19 cellular contexts compared by ENCODE assay signal in genomic region chr2:185335879-185336278, GRCh38.
DNase-seq lines count a peak whose midpoint lies in the region; ATAC-seq, FAIRE-seq and TF ChIP-seq lines count a peak whose summit lies in the region.
"Had no signal": no experiment of that assay in that cellular context is flagged by ENCODE, and none has a peak within 500 bp of the region (broad histone marks: within the 10 kb centered on the region; RNA-seq: fewer than 3 reads in every experiment).

No MANE protein-coding gene starts in this region.

- no peak overlapping the region for H3K27ac ChIP-seq in breast epithelium
- H3K27ac ChIP-seq in PC-3 (ENCODE audit: low read length): no peak overlapping the region
- H3K27ac ChIP-seq in Peyer's patch: no peak overlapping the region
- H3K27ac ChIP-seq: 22Rv1, BLaER1 had no signal

- FAIRE-seq in bronchial epithelial cell (lab: Jason Lieb, UNC): no peak
- FAIRE-seq: GM12878, GM18507, H1, K562 had no signal

- H3K9me2 ChIP-seq in PC-3 (replicated peaks; ENCODE audit: low read length): no peaks in the 10 kb centered on the region

- peak; percentile 85 for ATAC-seq in PC-3
- no peak for ATAC-seq in GM19324 (IDR thresholded peaks at IDR 0.05; ENCODE audit: low FRiP score, unreplicated experiment)
- ATAC-seq in GM21515 (IDR thresholded peaks at IDR 0.05; ENCODE audit: unreplicated experiment): no peak
- ATAC-seq: GM12878, K562 had no signal

- no peaks in the 10 kb centered on the region for H4K20me1 ChIP-seq in PC-3 (ENCODE audit: low read length)
- H4K20me1 ChIP-seq: BLaER1 had no signal

- H3K79me2 ChIP-seq in PC-3 (ENCODE audit: low read length): no peaks in the 10 kb centered on the region

- no peak overlapping the region for H3K9ac ChIP-seq in PC-3 (ENCODE audit: low read length)
- H3K9ac ChIP-seq: BLaER1 had no signal

- H3K4me1 Mint-ChIP-seq in MCF 10A (ENCODE audit: insufficient read depth, unreplicated experiment): peaks cover 16% of the 10 kb centered on the region

- no peak for TF ChIP-seq POLR2A in breast epithelium (IDR thresholded peaks at IDR 0.05)
- no peak for TF ChIP-seq POLR2A in Peyer's patch (IDR thresholded peaks at IDR 0.05)

- TF ChIP-seq CTCF in MCF 10A (IDR thresholded peaks at IDR 0.05; ENCODE audit: unreplicated experiment) (no peak), breast epithelium (IDR thresholded peaks at IDR 0.05) (no peak), PC-3 (conservative IDR thresholded peaks at IDR 0.05; ENCODE audit: low read depth, low read length) (no peak), bronchial epithelial cell (IDR thresholded peaks at IDR 0.05; ENCODE audit: insufficient read depth, low read length, severe bottlenecking) (no peak), Peyer's patch (IDR thresholded peaks at IDR 0.05) (no peak)

- no peaks in the 10 kb centered on the region for H3K27me3 ChIP-seq in breast epithelium
- no peaks in the 10 kb centered on the region for H3K27me3 ChIP-seq in PC-3 (ENCODE audit: low read length)
- no peaks in the 10 kb centered on the region for H3K27me3 ChIP-seq in bronchial epithelial cell (ENCODE audit: control insufficient read depth, insufficient read depth, low read length)
- no peaks in the 10 kb centered on the region for H3K27me3 ChIP-seq in Peyer's patch
- H3K27me3 ChIP-seq: BLaER1 had no signal

- DNase-seq in MCF 10A (ENCODE audit: unreplicated experiment) (peak; percentile 45), breast epithelium (ENCODE audit: low spot score in 2 of 2) (no peak), PC-3 (peak; percentile 73), bronchial epithelial cell (ENCODE audit: low read depth) (peak; percentile 18), Peyer's patch (no peak)
- DNase-seq in effector CD4-positive, alpha-beta T cell: no peak
- DNase-seq: AML-193, Calu3, DMS 273 treated with DMSO at 0.1 percent for 48 hours, HFFc6 had no signal

- no peaks in the 10 kb centered on the region for H3F3A ChIP-seq in PC-3 (ENCODE audit: low read length, unreplicated experiment)

- no peak overlapping the region for H3K4me3 ChIP-seq in breast epithelium
- no peak overlapping the region for H3K4me3 ChIP-seq in PC-3 (ENCODE audit: low read length)
- no peak overlapping the region for H3K4me3 ChIP-seq in bronchial epithelial cell (ENCODE audit: low read depth, low read length)
- no peak overlapping the region for H3K4me3 ChIP-seq in Peyer's patch
- H3K4me3 ChIP-seq: BLaER1, GM12878, HAP-1, K562 had no signal

- H3K36me3 Mint-ChIP-seq in MCF 10A (ENCODE audit: insufficient read depth, unreplicated experiment): no peaks in the 10 kb centered on the region

- no peaks in the 10 kb centered on the region for H3K27me3 Mint-ChIP-seq in MCF 10A (ENCODE audit: insufficient read depth, unreplicated experiment)

- no peaks in the 10 kb centered on the region for H3K9me3 Mint-ChIP-seq in MCF 10A (ENCODE audit: unreplicated experiment)

- H3K27ac Mint-ChIP-seq in MCF 10A (ENCODE audit: low read depth, unreplicated experiment): peak overlapping the region; percentile 50
- H3K27ac Mint-ChIP-seq: HFFc6 had no signal

- CTCF ChIA-PET in MCF 10A (lab: Yijun Ruan, JAX) (no interaction called here), PC-3 (lab: Charles Lee) (no interaction called here)

- H2AFZ ChIP-seq in PC-3 (ENCODE audit: low read length): no peak overlapping the region

- H3K36me3 ChIP-seq in breast epithelium: no peaks in the 10 kb centered on the region
- no peaks in the 10 kb centered on the region for H3K36me3 ChIP-seq in PC-3 (ENCODE audit: low read depth, low read length)
- no peaks in the 10 kb centered on the region for H3K36me3 ChIP-seq in bronchial epithelial cell (ENCODE audit: control insufficient read depth, insufficient read depth, low read length)
- H3K36me3 ChIP-seq in Peyer's patch: no peaks in the 10 kb centered on the region
- H3K36me3 ChIP-seq: BLaER1, HAP-1 had no signal

- H3K4me1 ChIP-seq in breast epithelium (no peaks in the 10 kb centered on the region), PC-3 (ENCODE audit: insufficient read depth, low read length) (peaks cover 10% of the 10 kb centered on the region), Peyer's patch (no peaks in the 10 kb centered on the region)
- H3K4me1 ChIP-seq: BLaER1, HAP-1 had no signal

- H3K4me3 Mint-ChIP-seq in MCF 10A (ENCODE audit: unreplicated experiment): no peak overlapping the region
- H3K4me3 Mint-ChIP-seq: HFFc6 had no signal

- peak overlapping the region; percentile 52 for H3K4me2 ChIP-seq in PC-3 (ENCODE audit: low read length)
- H3K4me2 ChIP-seq: BLaER1 had no signal

- H3K9me3 ChIP-seq in breast epithelium (peaks cover 0 to 5% of the 10 kb centered on the region in 2 donors), PC-3 (ENCODE audit: low read length) (no peaks in the 10 kb centered on the region), Peyer's patch (no peaks in the 10 kb centered on the region)
- H3K9me3 ChIP-seq: HAP-1 had no signal

- no TSS peak for BruUV-seq in MCF 10A (replicated peaks; lab: Mats Ljungman, UMichigan)
- BruUV-seq in PC-3 (replicated peaks; lab: Mats Ljungman, UMichigan): no TSS peak

- intact Hi-C loops in MCF 10A (cut with micrococcal nuclease) (no loop called here), breast epithelium (cut with DNase I; ENCODE audit: low total_unique reads) (no loop called here), PC-3 (cut with micrococcal nuclease) (no loop called here)

- POLR2A ChIA-PET in MCF 10A (lab: Yijun Ruan, JAX): no interaction called here
- POLR2A ChIA-PET in PC-3 (lab: Charles Lee; ENCODE audit: unreplicated experiment): no interaction called here

Comparison
In these comparisons a context has a peak if more than half of its experiments do, and no peak if none do; other contexts are left out.
1. DNase-seq: peak in MCF 10A (single experiment), PC-3 (single experiment) and bronchial epithelial cell (single experiment); none in breast epithelium (0 of 2), Peyer's patch (0 of 3) and effector CD4-positive, alpha-beta T cell (single experiment).